Comparison of ENCODE assay signal across 19 cellular contexts in genomic region chr3:126743781-126744180, GRCh38.
"Had no signal": no experiment of that assay in that cellular context is flagged by ENCODE, and none has a peak within 500 bp of the region (broad histone marks: within the 10 kb centered on the region; RNA-seq: fewer than 3 reads in every experiment).

No MANE protein-coding gene starts in this region.

- ATAC-seq: Right ventricle myocardium inferior had no signal

- DNase-seq: KBM-7; MV-4-11; NCI-H1048; NCI-H1105; NCI-H1417; NCI-H1436 treated with DMSO at 0.1 percent for 48 hours; NCI-H1694; NCI-H187 treated with DMSO at 0.1 percent for 48 hours; NCI-H2081; NCI-H2107; NCI-H2227 treated with DMSO at 0.1 percent for 48 hours; NCI-H526 treated with DMSO at 0.1 percent for 48 hours; NCI-H748 treated with DMSO at 0.1 percent for 48 hours; NK-92 treated with Interleukin-12 subunit alpha and Interleukin-12 subunit beta, amount 100 ng/mL, for 24 hours; OCI-M1; PC-9; Peyer's patch; SHP77 treated with DMSO at 0.1 percent for 48 hours had no signal
